Comparison of ENCODE assay signal across 10 cellular contexts in genomic region chr12:132492522-132492921, GRCh38. TPM values are rescaled to one million over a fixed set of nuclear protein-coding genes. Genes with fewer than 3 reads are reported as not detected.
DNase-seq lines count a peak whose midpoint lies in the region; ATAC-seq and TF ChIP-seq lines count a peak whose summit lies in the region.
"Had no signal": no experiment of that assay in that cellular context is flagged by ENCODE, and none has a peak within 500 bp of the region (broad histone marks: within the 10 kb centered on the region; RNA-seq: fewer than 3 reads in every experiment).

No MANE protein-coding gene starts in this region.

- TF ChIP-seq CTCF in C4-2B (conservative IDR thresholded peaks at IDR 0.05) (no peak), VCaP (conservative IDR thresholded peaks at IDR 0.05) (no peak), mesothelial cell of epicardium (IDR thresholded peaks at IDR 0.05; ENCODE audit: unreplicated experiment) (no peak)

- ATAC-seq in GM19025 (IDR thresholded peaks at IDR 0.05; ENCODE audit: low read depth, unreplicated experiment) (peak; percentile 38), GM21825 (IDR thresholded peaks at IDR 0.05; ENCODE audit: unreplicated experiment) (no peak), HG02973 (IDR thresholded peaks at IDR 0.05; ENCODE audit: unreplicated experiment) (no peak)

- H3K27ac Mint-ChIP-seq in mesothelial cell of epicardium = no peak overlapping the region

- H3K4me1 Mint-ChIP-seq in mesothelial cell of epicardium = peaks cover 49% of the 10 kb centered on the region

- H3K27me3 Mint-ChIP-seq in mesothelial cell of epicardium (ENCODE audit: low read depth) = peaks cover 14% of the 10 kb centered on the region

- no peaks in the 10 kb centered on the region for H3K9me3 Mint-ChIP-seq in mesothelial cell of epicardium

- H3K4me3 Mint-ChIP-seq in mesothelial cell of epicardium = peak overlapping the region; percentile 82

- no peaks in the 10 kb centered on the region for H3K36me3 Mint-ChIP-seq in mesothelial cell of epicardium

- DNase-seq in mesothelial cell of epicardium (ENCODE audit: low spot score in 2 of 2, unreplicated experiment in 2 of 2) = no peak
- DNase-seq in DMS53 (lab: John Stamatoyannopoulos, UW) = no peak
- no peak for DNase-seq in SW480 (ENCODE audit: low spot score)
- DNase-seq: GDM1, NCI-H510A had no signal

- H3K27ac ChIP-seq in C4-2B = peak overlapping the region; percentile 94
- H3K27ac ChIP-seq in VCaP = peak overlapping the region; percentile 98

RNA-seq across cellular contexts. Expression of gene FBRSL1, which starts 2.6 kb away (rescaled TPM):
- 109 to 119 TPM (median 115 TPM) in 3 replicates for total RNA-seq in mesothelial cell of epicardium
